Comparison of ENCODE assay signal across 1 cellular context in genomic region chr1:850318-850717, GRCh38.
A peak's percentile ranks its signal among the peaks of the same experiment; 100 is the strongest.
TF ChIP-seq lines count a peak whose summit lies in the region.

No MANE protein-coding gene starts in this region.

TF ChIP-seq in HepG2, 621 proteins besides CTCF, POLR2A, EP300 and RAD21 (continued from another document):
- 0 out of 2 replicates have a peak, but pooled peaks have one; percentile 10 for TF ChIP-seq SMC3 (IDR thresholded peaks at IDR 0.05; ENCODE audit: low read length)
TF ChIP-seq in HepG2: peak in this region for 2; not testable (repeated sequence) for 619.
